ENCODE assay signal across 8 cellular contexts in the genomic region with DNA sequence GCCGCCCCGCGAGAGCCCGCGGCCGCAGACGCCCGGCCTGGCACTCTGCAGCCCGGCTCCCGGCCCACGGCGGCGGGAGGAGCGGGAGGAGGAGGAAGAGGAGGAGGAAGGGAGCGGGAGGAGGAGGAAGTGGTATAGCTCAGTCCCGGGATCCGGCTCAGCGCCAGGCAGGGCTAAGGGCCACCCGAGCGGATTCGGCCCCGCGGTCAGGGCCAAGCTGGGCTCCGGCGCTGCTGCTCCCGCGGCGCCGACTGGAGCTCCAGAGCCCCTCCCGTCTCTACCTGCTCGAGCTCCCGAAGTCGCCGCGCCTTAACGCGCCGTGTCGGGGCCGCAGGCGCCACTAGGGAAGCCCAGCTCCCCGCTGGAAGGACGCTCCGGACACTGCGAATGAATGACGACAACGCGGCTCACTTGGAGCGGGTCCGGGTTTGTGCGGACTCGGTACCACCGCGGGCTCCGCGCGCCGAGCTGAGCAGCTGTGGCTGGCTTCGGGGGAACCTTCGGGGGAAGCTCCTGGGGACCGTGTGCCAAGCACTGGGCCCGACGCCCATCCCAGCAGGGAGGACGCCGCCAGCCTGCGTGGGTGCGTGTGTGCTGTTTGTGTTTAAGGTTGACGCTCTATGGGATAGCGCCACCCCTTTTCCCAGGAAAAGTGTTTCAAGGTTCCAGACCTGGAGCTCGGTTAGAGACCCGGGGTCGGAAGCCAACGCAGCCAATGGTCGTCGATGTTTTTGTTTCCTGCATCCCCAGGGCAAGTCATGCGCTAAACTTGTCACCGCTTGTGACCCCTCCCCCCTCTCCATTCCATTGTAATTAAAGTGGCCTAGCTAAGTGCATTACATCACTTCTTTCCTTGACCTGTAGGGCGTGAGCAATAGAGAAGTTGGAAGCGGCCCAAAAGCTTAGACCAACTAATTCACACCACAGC. TPM values are rescaled to one million over a fixed set of nuclear protein-coding genes. Genes with fewer than 3 reads are reported as not detected.
DNase-seq lines count a peak whose midpoint lies in the region; ATAC-seq and TF ChIP-seq lines count a peak whose summit lies in the region.

A gene (minus strand): TSS at position 94 of the 928 bp plus-strand sequence. CDS start 340 bp downstream, outside the sequence.

- peak; percentile 36 for ATAC-seq in GM21381 (IDR thresholded peaks at IDR 0.05; ENCODE audit: unreplicated experiment)
- peak; percentile 84 to 92 (median 87) for ATAC-seq in heart left ventricle

- no peaks in the 10 kb centered on the region for H3K27me3 ChIP-seq in heart left ventricle

- peak within 1 kb of the TSS; percentile 59 to 95 (median 86) for H3K4me3 ChIP-seq in heart left ventricle

- 0 to 1% (median 0%) methylated on average over 39 to 79 of the region's 79 CpGs for WGBS in heart left ventricle, 4 donors

- TF ChIP-seq POLR2A in heart left ventricle (IDR thresholded peaks at IDR 0.05), result peak in 1 of 2 donors; percentile 56

- H3K9me3 ChIP-seq in heart left ventricle, result peaks cover 0 to 3% (median 0%) of the 10 kb centered on the region in 12 donors

- H3K4me1 ChIP-seq in heart left ventricle, result peaks cover 0 to 44% (median 15%) of the 10 kb centered on the region in 12 donors

- TF ChIP-seq CTCF in heart left ventricle (IDR thresholded peaks at IDR 0.05), result peak in 4 of 12 donors; percentile 0 to 26 (median 16)

- intact Hi-C loops in heart left ventricle (cut with DNase I), result loop anchor here in 9 of 10 donors (5.0 to 10.0 kb wide), 14 partner anchors 39 to 392 kb away; a partner anchor contains a TSS

- H3K27ac ChIP-seq in angular gyrus (ENCODE audit: low read depth, low read length), result peak within 1 kb of the TSS; percentile 77
- peak within 1 kb of the TSS; percentile 89 to 100 (median 98) for H3K27ac ChIP-seq in heart left ventricle

- DNase-seq in DMS79 (lab: John Stamatoyannopoulos, UW) (peak; percentile 62), HPDE6-E6E7 (ENCODE audit: extremely low spot score) (peak; percentile 53), NCI-H82 (lab: John Stamatoyannopoulos, UW) (peak; percentile 99), heart left ventricle (peak; percentile 88 to 91 (median 89)), nucleus accumbens (lab: John Stamatoyannopoulos, UW) (peak in 48 of 56 donors; percentile 4 to 74 (median 34))
- no peak for DNase-seq in activated effector memory CD4-positive, alpha-beta T cell treated with anti-CD3 and anti-CD28 coated beads, Interleukin-2, amount 50 U/mL, for 16 hours

- H3K36me3 ChIP-seq in heart left ventricle, result no peaks in the 10 kb centered on the region

RNA-seq across cellular contexts. Expression of the gene that starts here (rescaled TPM):
- total RNA-seq in heart left ventricle, result 10 to 100 TPM in 8 of 9 donors, 1 to 10 TPM in 1; 8.5 to 26.5 (median 15.0) TPM
- polyA plus RNA-seq in heart left ventricle, result 10 to 100 TPM in 1 of 2 donors, 1 to 10 TPM in 1; 4.6 to 10.1 TPM
